In the genomic region with DNA sequence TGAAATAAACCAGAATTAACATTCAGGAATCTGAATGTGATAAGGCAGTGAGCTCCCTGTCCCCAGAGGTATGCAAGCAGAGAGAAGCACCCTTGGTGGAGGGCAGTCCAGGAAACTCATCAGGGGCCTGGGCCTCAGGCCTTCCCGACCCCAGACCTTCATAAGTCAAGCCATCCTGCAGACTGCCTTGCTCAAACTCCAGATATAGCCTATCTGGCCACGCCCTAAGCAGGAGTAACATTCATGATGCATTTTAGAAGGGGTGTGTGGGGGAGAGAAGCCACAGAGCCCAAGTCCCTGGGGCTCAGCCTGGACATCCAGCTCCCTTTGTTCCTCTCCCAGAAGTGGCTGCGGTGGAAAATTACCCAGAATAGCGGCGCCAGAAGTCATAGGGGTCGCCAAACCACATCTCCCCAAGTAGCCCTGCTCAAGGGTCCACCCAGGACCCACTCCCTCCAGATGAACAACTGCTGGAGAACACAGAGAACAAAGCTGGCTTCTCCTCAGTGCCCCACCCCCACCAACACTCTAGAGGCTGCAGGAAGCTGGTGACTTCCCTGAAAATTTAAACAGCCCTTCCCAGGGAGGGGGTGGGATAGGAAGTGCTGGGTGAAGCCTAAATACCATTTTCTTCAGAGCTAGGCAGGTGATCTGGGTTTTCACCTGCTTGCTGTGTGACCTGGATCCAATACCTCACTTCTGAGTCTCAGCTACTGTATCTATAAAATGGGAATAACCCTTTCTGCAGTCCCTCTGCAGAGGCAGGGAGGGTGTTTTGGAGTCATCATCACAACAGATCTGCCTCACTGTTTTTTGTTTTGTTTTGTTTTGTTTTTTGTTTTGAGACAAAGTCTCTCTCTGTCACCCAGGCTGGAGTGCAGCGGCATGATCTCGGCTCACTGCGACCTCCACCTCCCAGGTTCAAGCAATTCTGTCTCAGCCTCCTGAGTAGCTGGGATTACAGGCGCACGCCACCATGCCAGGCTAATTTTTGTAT, we compare ENCODE assay signal across 9 cellular contexts. TPM values are rescaled to one million over a fixed set of nuclear protein-coding genes. Genes with fewer than 3 reads are reported as not detected.
DNase-seq lines count a peak whose midpoint lies in the region; ATAC-seq, FAIRE-seq and TF ChIP-seq lines count a peak whose summit lies in the region.
"Had no signal": no experiment of that assay in that cellular context is flagged by ENCODE, and none has a peak within 500 bp of the region (broad histone marks: within the 10 kb centered on the region; RNA-seq: fewer than 3 reads in every experiment).

No MANE protein-coding gene starts in this region.

- H3K79me2 ChIP-seq in keratinocyte (ENCODE audit: control insufficient read depth, insufficient read depth, low read length) = peaks cover 34% of the 10 kb centered on the region

- no peak for TF ChIP-seq POLR2A in GM18505 (IDR thresholded peaks at IDR 0.05; ENCODE audit: borderline replicate concordance, extremely low read depth, insufficient read depth, insufficient read length)

- peaks cover 68% of the 10 kb centered on the region for H3K4me1 ChIP-seq in keratinocyte (ENCODE audit: control insufficient read depth, extremely low read depth, insufficient read depth, low read length)

- H2AFZ ChIP-seq in keratinocyte (ENCODE audit: control insufficient read depth, low read length) = no peak overlapping the region

- H3K27ac ChIP-seq in keratinocyte (ENCODE audit: control insufficient read depth, insufficient read depth, low read length) = peak overlapping the region; percentile 98

- dilution Hi-C loops in keratinocyte (cut with MboI; ENCODE audit: extremely low pct_ligation_motif_present, low sequenced_read_pairs) = no loop called here

- H3K9ac ChIP-seq in keratinocyte (ENCODE audit: control insufficient read depth, extremely low read depth, insufficient read depth, low read length) = peak overlapping the region; percentile 96

- peaks cover 4 to 14% of the 10 kb centered on the region in 2 experiments for H3K36me3 ChIP-seq in keratinocyte (ENCODE audit: control insufficient read depth in 2 of 2, extremely low read depth in 1 of 2, insufficient read depth in 2 of 2, low read length in 2 of 2)

- in situ Hi-C loops in astrocyte of the spinal cord (cut with HindIII; ENCODE audit: low sequenced_read_pairs) = no loop called here

- ATAC-seq in GM21723 (IDR thresholded peaks at IDR 0.05; ENCODE audit: unreplicated experiment) = no peak
- no peak for ATAC-seq in GM18505 (IDR thresholded peaks at IDR 0.05; ENCODE audit: unreplicated experiment)

- FAIRE-seq in keratinocyte (lab: Jason Lieb, UNC) = no peak
- FAIRE-seq: A204.1 had no signal

- TF ChIP-seq CTCF in astrocyte of the spinal cord (IDR thresholded peaks at IDR 0.05; ENCODE audit: low read depth, low read length) = no peak
- TF ChIP-seq CTCF in keratinocyte (optimal IDR thresholded peaks at IDR 0.05 in 1 of 3, IDR thresholded peaks at IDR 0.05 in 1 of 3, conservative IDR thresholded peaks at IDR 0.05 in 1 of 3; ENCODE audit: extremely low read depth in 1 of 3, insufficient read depth in 2 of 3, low read length in 3 of 3) = no peak

- DNase-seq in DMS 273 (lab: John Stamatoyannopoulos, UW; ENCODE audit: unreplicated experiment) = peak; percentile 54
- DNase-seq in DMS 273 treated with DMSO at 0.1 percent for 48 hours (lab: John Stamatoyannopoulos, UW) = no peak
- DNase-seq in NCI-H345 (lab: John Stamatoyannopoulos, UW) = peak; percentile 56
- peak; percentile 44 for DNase-seq in astrocyte of the spinal cord (ENCODE audit: low read depth, low spot score)
- DNase-seq in keratinocyte (ENCODE audit: low read depth, low spot score) = no peak
- peak; percentile 66 for DNase-seq in superior temporal gyrus (ENCODE audit: extremely low spot score)

- peak overlapping the region; percentile 87 for H3K4me2 ChIP-seq in keratinocyte (ENCODE audit: control insufficient read depth, extremely low read depth, insufficient read depth, low read depth, low read length)

- H4K20me1 ChIP-seq in keratinocyte (ENCODE audit: control insufficient read depth, extremely low read depth, insufficient read depth, low read length) = peaks cover 9% of the 10 kb centered on the region

- no peaks in the 10 kb centered on the region for H3K9me3 ChIP-seq in keratinocyte (ENCODE audit: control insufficient read depth, low read depth, low read length)

- no peak overlapping the region for H3K4me3 ChIP-seq in astrocyte of the spinal cord (ENCODE audit: low read depth, low read length)
- no peak overlapping the region for H3K4me3 ChIP-seq in keratinocyte (ENCODE audit: control insufficient read depth in 2 of 3, extremely low read depth in 1 of 3, insufficient read depth in 2 of 3, low read depth in 1 of 3, low read length in 3 of 3)

- no peaks in the 10 kb centered on the region for H3K27me3 ChIP-seq in keratinocyte (ENCODE audit: control insufficient read depth, extremely low read depth, insufficient read depth, low read length)

- peaks cover 3% of the 10 kb centered on the region for H3K9me1 ChIP-seq in keratinocyte (ENCODE audit: control insufficient read depth, extremely low read depth, insufficient read depth, low read length)

RNA-seq across cellular contexts. Expression of a gene that starts 1.5 kb away (rescaled TPM):
- 51.7 to 62.3 TPM (median 59.8 TPM) in 3 replicates for polyA plus RNA-seq in keratinocyte
- polyA plus RNA-seq in keratinocyte (2011; ENCODE audit: low read depth) = 141 TPM
- 13.1 and 22.9 TPM in 2 replicates for polyA plus RNA-seq in keratinocyte (2011; cell fraction: cytosol; rRNA removed)
- polyA plus RNA-seq in keratinocyte (2011; cell fraction: nucleus; rRNA removed) = 193 and 230 TPM in 2 replicates
- 58.4 and 115 TPM in 2 replicates for polyA plus RNA-seq in keratinocyte (2012; ENCODE audit: low replicate concordance)
- 92.2 to 212 TPM (median 99.5 TPM) in 3 replicates for polyA minus RNA-seq in keratinocyte
- polyA minus RNA-seq in keratinocyte (2011; cell fraction: cytosol; rRNA and poly(A)+ RNA removed) = 158 TPM
- polyA minus RNA-seq in keratinocyte (2011; cell fraction: nucleus; rRNA and poly(A)+ RNA removed) = 274 and 384 TPM in 2 replicates

Comparison
In these comparisons a context has a peak if more than half of its experiments do, and no peak if none do; other contexts are left out.
1. DNase-seq: peak in DMS 273 (single experiment), NCI-H345 (single experiment), astrocyte of the spinal cord (single experiment) and superior temporal gyrus (single experiment); none in DMS 273 treated with DMSO at 0.1 percent for 48 hours (single experiment) and keratinocyte (single experiment).